2 cellular contexts compared by ENCODE assay signal in the genomic region with DNA sequence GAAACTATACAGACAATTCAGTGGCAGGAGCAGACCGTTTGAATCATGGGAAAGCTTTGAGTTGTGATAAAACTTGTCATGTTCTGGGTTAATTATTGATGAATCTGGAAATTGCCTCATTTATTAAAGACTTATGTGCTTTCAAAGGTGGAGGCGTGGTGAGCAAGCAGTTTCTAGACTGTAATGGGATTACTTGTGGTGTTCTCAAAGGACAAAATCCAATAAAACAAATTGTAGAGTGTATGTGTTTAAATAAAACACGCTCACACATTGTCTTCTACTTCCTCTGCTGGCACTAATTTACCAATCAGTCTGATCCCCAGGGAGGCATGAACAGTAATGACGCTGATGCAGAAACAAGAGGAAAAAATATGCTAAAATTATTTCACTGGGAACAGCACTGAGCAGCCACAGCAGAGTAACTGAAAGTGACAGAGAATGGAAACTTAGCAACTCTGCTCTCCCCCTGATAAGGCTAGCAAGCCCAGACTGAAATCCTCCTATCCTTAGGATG.
A peak's percentile ranks its signal among the peaks of the same experiment; 100 is the strongest.
TF ChIP-seq lines count a peak whose summit lies in the region.

No MANE protein-coding gene starts in this region.

TF ChIP-seq in A549, 52 proteins besides CTCF, POLR2A, EP300 and RAD21:
- TF ChIP-seq BHLHE40 (IDR thresholded peaks at IDR 0.05; ENCODE audit: low read depth, low read length) (no peak), MAFK (IDR thresholded peaks at IDR 0.05; ENCODE audit: partially characterized antibody) (peak; percentile 31), ESRRA (IDR thresholded peaks at IDR 0.05; ENCODE audit: borderline replicate concordance, low read length) (no peak)
TF ChIP-seq in A549: peak in this region for 1.

TF ChIP-seq in HepG2, 621 proteins besides CTCF, POLR2A, EP300 and RAD21:
- TF ChIP-seq, protein P1, sequence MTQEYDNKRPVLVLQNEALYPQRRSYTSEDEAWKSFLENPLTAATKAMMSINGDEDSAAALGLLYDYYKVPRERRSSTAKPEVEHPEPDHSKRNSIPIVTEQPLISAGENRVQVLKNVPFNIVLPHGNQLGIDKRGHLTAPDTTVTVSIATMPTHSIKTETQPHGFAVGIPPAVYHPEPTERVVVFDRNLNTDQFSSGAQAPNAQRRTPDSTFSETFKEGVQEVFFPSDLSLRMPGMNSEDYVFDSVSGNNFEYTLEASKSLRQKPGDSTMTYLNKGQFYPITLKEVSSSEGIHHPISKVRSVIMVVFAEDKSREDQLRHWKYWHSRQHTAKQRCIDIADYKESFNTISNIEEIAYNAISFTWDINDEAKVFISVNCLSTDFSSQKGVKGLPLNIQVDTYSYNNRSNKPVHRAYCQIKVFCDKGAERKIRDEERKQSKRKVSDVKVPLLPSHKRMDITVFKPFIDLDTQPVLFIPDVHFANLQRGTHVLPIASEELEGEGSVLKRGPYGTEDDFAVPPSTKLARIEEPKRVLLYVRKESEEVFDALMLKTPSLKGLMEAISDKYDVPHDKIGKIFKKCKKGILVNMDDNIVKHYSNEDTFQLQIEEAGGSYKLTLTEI (CRISPR knock-in tag; conservative IDR thresholded peaks at IDR 0.05) = no peak
- TF ChIP-seq SRSF4 (IDR thresholded peaks at IDR 0.05; ENCODE audit: low read depth, low read length, poor library complexity, severe bottlenecking) = no peak
- TF ChIP-seq, protein P2, sequence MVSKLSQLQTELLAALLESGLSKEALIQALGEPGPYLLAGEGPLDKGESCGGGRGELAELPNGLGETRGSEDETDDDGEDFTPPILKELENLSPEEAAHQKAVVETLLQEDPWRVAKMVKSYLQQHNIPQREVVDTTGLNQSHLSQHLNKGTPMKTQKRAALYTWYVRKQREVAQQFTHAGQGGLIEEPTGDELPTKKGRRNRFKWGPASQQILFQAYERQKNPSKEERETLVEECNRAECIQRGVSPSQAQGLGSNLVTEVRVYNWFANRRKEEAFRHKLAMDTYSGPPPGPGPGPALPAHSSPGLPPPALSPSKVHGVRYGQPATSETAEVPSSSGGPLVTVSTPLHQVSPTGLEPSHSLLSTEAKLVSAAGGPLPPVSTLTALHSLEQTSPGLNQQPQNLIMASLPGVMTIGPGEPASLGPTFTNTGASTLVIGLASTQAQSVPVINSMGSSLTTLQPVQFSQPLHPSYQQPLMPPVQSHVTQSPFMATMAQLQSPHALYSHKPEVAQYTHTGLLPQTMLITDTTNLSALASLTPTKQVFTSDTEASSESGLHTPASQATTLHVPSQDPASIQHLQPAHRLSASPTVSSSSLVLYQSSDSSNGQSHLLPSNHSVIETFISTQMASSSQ (IDR thresholded peaks at IDR 0.05; ENCODE audit: low read depth) = 0 out of 2 replicates have a peak, but pooled peaks have one; percentile 35
- TF ChIP-seq, protein P2 (CRISPR knock-in tag; IDR thresholded peaks at IDR 0.05; ENCODE audit: borderline replicate concordance) = no peak
